20 cellular contexts compared by ENCODE assay signal in the genomic region with DNA sequence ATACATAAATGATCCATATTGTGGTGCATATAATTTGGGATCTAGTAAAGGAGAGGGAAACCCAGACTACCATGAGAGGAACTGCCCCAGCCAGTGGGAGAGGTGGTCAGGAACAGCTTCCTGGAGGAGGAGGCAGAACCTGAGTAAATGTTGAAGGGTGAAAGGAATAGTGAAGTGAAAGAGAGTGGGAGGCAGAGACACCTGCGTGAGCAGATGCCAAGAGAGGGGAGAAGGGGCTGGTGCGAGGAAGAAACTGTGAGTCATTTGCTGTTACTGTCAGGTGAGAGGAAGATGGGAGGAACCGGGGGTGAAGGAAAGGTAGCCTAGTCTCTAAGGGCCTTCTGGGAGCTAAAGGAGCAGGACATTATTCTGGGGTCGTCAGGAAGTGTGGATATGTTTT.
A peak's percentile ranks its signal among the peaks of the same experiment; 100 is the strongest.
DNase-seq lines count a peak whose midpoint lies in the region; ATAC-seq, FAIRE-seq and TF ChIP-seq lines count a peak whose summit lies in the region.
"Had no signal": no experiment of that assay in that cellular context is flagged by ENCODE, and none has a peak within 500 bp of the region (broad histone marks: within the 10 kb centered on the region; RNA-seq: fewer than 3 reads in every experiment).

No MANE protein-coding gene starts in this region.

- no peaks in the 10 kb centered on the region for H3K79me2 ChIP-seq in K562 (ENCODE audit: control insufficient read depth, insufficient read depth, low read length)

- no peaks in the 10 kb centered on the region; a peak in 1 of 5 replicates for H3K4me1 ChIP-seq in K562 (replicated peaks in 1 of 2; ENCODE audit: control insufficient read depth in 2 of 2, insufficient read depth in 2 of 2, low read length in 2 of 2)

- no peak for TF ChIP-seq EP300 in K562 (IDR thresholded peaks at IDR 0.05; ENCODE audit: low read length)

- no peak for FAIRE-seq in K562 (lab: Jason Lieb, UNC)

- no peaks in the 10 kb centered on the region for H3K9me3 Mint-ChIP-seq in activated CD8-positive, alpha-beta memory T cell treated with anti-CD3 and anti-CD28 coated beads, Interleukin-2, amount 10 ng/mL, durations not matched to agents 7 days and 5 days (ENCODE audit: low read depth)
- H3K9me3 Mint-ChIP-seq in stimulated activated memory B cell treated with anti-CD40 and anti-IgM and Interleukin-4, amounts not matched to agents 10 μg/mL and 1 μg/mL and 100 μg/mL, for 72 hours = peaks cover 2% of the 10 kb centered on the region

- H3K27me3 ChIP-seq in K562 (ENCODE audit: control insufficient read depth in 2 of 2, insufficient read depth in 2 of 2, low read length in 2 of 2) = peaks cover 6 to 44% of the 10 kb centered on the region in 2 experiments

- no peak for ATAC-seq in activated CD8-positive, alpha-beta memory T cell treated with anti-CD3 and anti-CD28 coated beads, Interleukin-2, amount 10 ng/mL, durations not matched to agents 7 days and 5 days
- ATAC-seq in HG02852 (IDR thresholded peaks at IDR 0.05; ENCODE audit: unreplicated experiment) (peak; percentile 67), K562 (no peak), GM21423 (IDR thresholded peaks at IDR 0.05; ENCODE audit: unreplicated experiment) (no peak), HG02588 (IDR thresholded peaks at IDR 0.05; ENCODE audit: unreplicated experiment) (no peak), HG03045 (IDR thresholded peaks at IDR 0.05; ENCODE audit: unreplicated experiment) (no peak)
- peak; percentile 69 for ATAC-seq in stimulated activated memory B cell treated with anti-CD40 and anti-IgM and Interleukin-4, amounts not matched to agents 10 μg/mL and 1 μg/mL and 100 μg/mL, for 72 hours
- ATAC-seq: Panc1 had no signal

- H3K9me1 ChIP-seq in K562 (ENCODE audit: control insufficient read depth, insufficient read depth, low read length) = no peaks in the 10 kb centered on the region

- POLR2A ChIA-PET in K562 (lab: Yijun Ruan, JAX) = interaction anchor here (0.9 to 1.0 kb wide), 2 partner anchors 14 to 39 kb away, joined by 3 read pairs; no protein-coding TSS in a partner anchor

- no peaks in the 10 kb centered on the region for H3K4me1 Mint-ChIP-seq in activated CD8-positive, alpha-beta memory T cell treated with anti-CD3 and anti-CD28 coated beads, Interleukin-2, amount 10 ng/mL, durations not matched to agents 7 days and 5 days
- peaks cover 8% of the 10 kb centered on the region for H3K4me1 Mint-ChIP-seq in stimulated activated memory B cell treated with anti-CD40 and anti-IgM and Interleukin-4, amounts not matched to agents 10 μg/mL and 1 μg/mL and 100 μg/mL, for 72 hours

- no peak for TF ChIP-seq POLR2A in K562 (conservative IDR thresholded peaks at IDR 0.05)

- peaks cover 12% of the 10 kb centered on the region for H3K27me3 Mint-ChIP-seq in activated CD8-positive, alpha-beta memory T cell treated with anti-CD3 and anti-CD28 coated beads, Interleukin-2, amount 10 ng/mL, durations not matched to agents 7 days and 5 days
- H3K27me3 Mint-ChIP-seq in stimulated activated memory B cell treated with anti-CD40 and anti-IgM and Interleukin-4, amounts not matched to agents 10 μg/mL and 1 μg/mL and 100 μg/mL, for 72 hours = peaks cover 22% of the 10 kb centered on the region

- TF ChIP-seq CTCF in K562 (IDR thresholded peaks at IDR 0.05 in 2 of 3, conservative IDR thresholded peaks at IDR 0.05 in 1 of 3; ENCODE audit: insufficient read depth in 2 of 3, low read depth in 1 of 3, low read length in 3 of 3) = no peak

- WGBS in K562 (ENCODE audit: insufficient coverage, low coverage, missing lambda C conversion rate) = 2% methylated on average over 4 of the region's 4 CpGs

- BruUV-seq in K562 (replicated peaks; lab: Mats Ljungman, UMichigan) = no TSS peak

- no peaks in the 10 kb centered on the region for H4K20me1 ChIP-seq in K562 (replicated peaks; ENCODE audit: control insufficient read depth, insufficient read depth, low read length)

- intact Hi-C loops in K562 (cut with micrococcal nuclease) = no loop called here

- H3K9me3 ChIP-seq in K562 (replicated peaks; ENCODE audit: control insufficient read depth, insufficient read depth, low read depth, low read length) = no peaks in the 10 kb centered on the region
- H3K9me3 ChIP-seq: SK-N-SH had no signal

- no peaks in the 10 kb centered on the region for H3K36me3 Mint-ChIP-seq in activated CD8-positive, alpha-beta memory T cell treated with anti-CD3 and anti-CD28 coated beads, Interleukin-2, amount 10 ng/mL, durations not matched to agents 7 days and 5 days
- H3K36me3 Mint-ChIP-seq in stimulated activated memory B cell treated with anti-CD40 and anti-IgM and Interleukin-4, amounts not matched to agents 10 μg/mL and 1 μg/mL and 100 μg/mL, for 72 hours = no peaks in the 10 kb centered on the region

- CTCF ChIA-PET in activated CD8-positive, alpha-beta memory T cell treated with anti-CD3 and anti-CD28 coated beads, Interleukin-2, amount 10 ng/mL, durations not matched to agents 7 days and 5 days (lab: Charles Lee) = no interaction called here
- CTCF ChIA-PET in K562 (lab: Yijun Ruan, JAX; ENCODE audit: low intra/inter-chr PET ratio) = no interaction called here

- no peak overlapping the region for H3K9ac ChIP-seq in K562 (ENCODE audit: insufficient read depth in 1 of 2, low read depth in 2 of 2, low read length in 2 of 2)
- H3K9ac ChIP-seq: GM23248, SK-N-SH had no signal

- in situ Hi-C loops in K562 (cut with MboI) = no loop called here

- H3K27ac Mint-ChIP-seq in activated CD8-positive, alpha-beta memory T cell treated with anti-CD3 and anti-CD28 coated beads, Interleukin-2, amount 10 ng/mL, durations not matched to agents 7 days and 5 days = no peak overlapping the region
- no peak overlapping the region for H3K27ac Mint-ChIP-seq in stimulated activated memory B cell treated with anti-CD40 and anti-IgM and Interleukin-4, amounts not matched to agents 10 μg/mL and 1 μg/mL and 100 μg/mL, for 72 hours

- no peak overlapping the region for H3K27ac ChIP-seq in K562 (ENCODE audit: extremely low read depth, low read depth, low read length)
- H3K27ac ChIP-seq: GM23248 had no signal

- H3K4me2 ChIP-seq in K562 (ENCODE audit: insufficient read depth, low read length) = no peak overlapping the region
- H3K4me2 ChIP-seq: SK-N-SH had no signal

- no peaks in the 10 kb centered on the region for H3K36me3 ChIP-seq in K562 (ENCODE audit: control insufficient read depth, insufficient read depth, low read length)

- no peak overlapping the region for H3K4me3 Mint-ChIP-seq in activated CD8-positive, alpha-beta memory T cell treated with anti-CD3 and anti-CD28 coated beads, Interleukin-2, amount 10 ng/mL, durations not matched to agents 7 days and 5 days
- no peak overlapping the region for H3K4me3 Mint-ChIP-seq in stimulated activated memory B cell treated with anti-CD40 and anti-IgM and Interleukin-4, amounts not matched to agents 10 μg/mL and 1 μg/mL and 100 μg/mL, for 72 hours

- DNase-seq in activated CD8-positive, alpha-beta memory T cell treated with anti-CD3 and anti-CD28 coated beads, Interleukin-2, amount 10 ng/mL, durations not matched to agents 7 days and 5 days = peak; percentile 4
- DNase-seq in activated CD8-positive, alpha-beta memory T cell treated with anti-CD3 and anti-CD28 coated beads, Interleukin-2, amount 50 U/mL, for 48 hours = no peak
- DNase-seq in K562 (ENCODE audit: extremely low read depth in 1 of 4, low spot score in 3 of 4) = no peak
- DNase-seq: 8988T, C1 segment of cervical spinal cord, DMS 273 treated with DMSO at 0.1 percent for 48 hours, GM23248, KBM-7, NCI-H1436 treated with DMSO at 0.1 percent for 48 hours, NCI-H2081 treated with DMSO at 0.1 percent for 48 hours, NCI-H2227 treated with DMSO at 0.1 percent for 48 hours, NCI-H69, Right ventricle myocardium superior, SK-N-SH had no signal

- no peak overlapping the region for H2AFZ ChIP-seq in K562 (ENCODE audit: low read depth, low read length)
- H2AFZ ChIP-seq: GM23248 had no signal

- no peak overlapping the region for H3K4me3 ChIP-seq in K562
- H3K4me3 ChIP-seq: GM23248 had no signal

- TF ChIP-seq RAD21 in K562 (CRISPR knock-in tag; conservative IDR thresholded peaks at IDR 0.05 in 1 of 2, IDR thresholded peaks at IDR 0.05 in 1 of 2) = no peak

TF ChIP-seq in K562, 482 proteins besides CTCF, POLR2A, EP300 and RAD21:
- TF ChIP-seq SP2 (IDR thresholded peaks at IDR 0.05; ENCODE audit: extremely low read depth, low read depth, low read length, poor library complexity, severe bottlenecking) = no peak
- TF ChIP-seq ZFP36 (IDR thresholded peaks at IDR 0.05; ENCODE audit: low read depth, low read length, partially characterized antibody) = peak; percentile 28

Comparison
In these comparisons a context has a peak if more than half of its experiments do, and no peak if none do; other contexts are left out.
1. ATAC-seq: peak in HG02852 (single experiment) and stimulated activated memory B cell treated with anti-CD40 and anti-IgM and Interleukin-4, amounts not matched to agents 10 μg/mL and 1 μg/mL and 100 μg/mL, for 72 hours (single experiment); none in activated CD8-positive, alpha-beta memory T cell treated with anti-CD3 and anti-CD28 coated beads, Interleukin-2, amount 10 ng/mL, durations not matched to agents 7 days and 5 days (single experiment), K562 (single experiment), GM21423 (single experiment), HG02588 (single experiment) and HG03045 (single experiment).